ENCODE assay signal across 11 cellular contexts in the genomic region with DNA sequence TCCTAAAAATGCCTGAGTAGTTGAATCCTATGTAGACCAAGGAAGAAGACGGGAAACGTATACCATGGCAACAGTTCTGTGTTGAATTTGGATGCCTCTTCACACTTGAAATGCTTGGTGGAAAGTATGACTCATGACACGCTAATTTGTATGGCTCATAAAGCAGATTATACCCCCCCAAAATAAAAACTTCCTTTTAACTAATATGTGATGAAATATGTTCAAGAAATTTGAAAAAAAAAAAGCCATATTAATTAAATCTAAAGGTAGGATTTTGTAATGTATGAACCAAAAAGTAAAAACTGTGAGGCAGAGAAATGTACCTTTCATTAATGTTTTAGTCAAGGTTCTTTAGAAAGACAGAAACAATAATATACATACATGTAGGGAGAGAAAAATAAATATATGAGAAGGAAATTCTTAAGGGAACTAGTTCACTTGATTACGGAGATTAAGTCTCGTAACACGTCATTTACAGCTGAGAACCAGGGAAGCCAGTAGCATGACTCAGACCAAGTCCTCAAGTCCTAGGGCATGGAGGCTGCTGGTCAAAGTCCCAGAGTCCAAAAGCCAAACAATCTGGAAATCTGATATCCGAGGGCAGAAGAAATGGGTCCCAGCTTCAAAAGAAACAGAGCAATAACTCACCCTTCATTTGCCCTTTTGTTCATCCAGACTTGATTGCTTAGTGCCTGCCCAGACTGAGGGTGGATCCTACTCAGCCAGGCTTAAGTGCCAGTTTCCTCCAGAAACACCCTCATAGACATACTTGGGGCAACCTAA.
A peak's percentile ranks its signal among the peaks of the same experiment; 100 is the strongest.
DNase-seq lines count a peak whose midpoint lies in the region; ATAC-seq and TF ChIP-seq lines count a peak whose summit lies in the region.
"Had no signal": no experiment of that assay in that cellular context is flagged by ENCODE, and none has a peak within 500 bp of the region (broad histone marks: within the 10 kb centered on the region; RNA-seq: fewer than 3 reads in every experiment).

No MANE protein-coding gene starts in this region.

- TF ChIP-seq CTCF in A673 (conservative IDR thresholded peaks at IDR 0.05; ENCODE audit: low read depth, low read length) (no peak), HFF-Myc (IDR thresholded peaks at IDR 0.05; ENCODE audit: low read depth, low read length, missing control alignments) (no peak), WTC11 (IDR thresholded peaks at IDR 0.05) (no peak)

- no peaks in the 10 kb centered on the region for H3K9me3 ChIP-seq in A673 (ENCODE audit: low read depth, low read length, poor library complexity, severe bottlenecking)
- H3K9me3 ChIP-seq: tibial nerve had no signal

- no TSS peak for BruUV-seq in A673 (replicated peaks; lab: Mats Ljungman, UMichigan)

- intact Hi-C loops in A673 (cut with micrococcal nuclease; ENCODE audit: unreplicated experiment) (no loop called here), head of caudate nucleus (cut with DNase I) (no loop called here)

- H3K27ac Mint-ChIP-seq in WTC11 = peak overlapping the region; percentile 36; the same call in 1 of the 2 replicates
- H3K27ac Mint-ChIP-seq: progenitor cell of endocrine pancreas had no signal

- H3K4me1 ChIP-seq in A673 (ENCODE audit: insufficient read depth, low read length, poor library complexity, severe bottlenecking) = peaks cover 27% of the 10 kb centered on the region
- H3K4me1 ChIP-seq: tibial nerve had no signal

- H3K27ac ChIP-seq in A673 (ENCODE audit: low read depth, low read length, poor library complexity, severe bottlenecking) = peak overlapping the region; percentile 21
- H3K27ac ChIP-seq: HL-60, tibial nerve had no signal

- POLR2A ChIA-PET in A673 (lab: Charles Lee; ENCODE audit: low non-redundant PET) (no interaction called here), WTC11 (lab: Charles Lee) (no interaction called here)

- peak; percentile 83 for DNase-seq in A673 (ENCODE audit: low spot score)
- peak; percentile 37 for DNase-seq in HFF-Myc (ENCODE audit: extremely low read depth, low read depth)
- DNase-seq in WTC11 (ENCODE audit: low spot score) = no peak
- peak; percentile 9 for DNase-seq in hepatic stellate cell (ENCODE audit: low spot score)
- DNase-seq in activated CD4-positive, alpha-beta T cell treated with anti-CD3 and anti-CD28 coated beads, Interleukin-2, amount 50 U/mL, for 1 hour = no peak
- no peak for DNase-seq in head of caudate nucleus

- H3K27me3 Mint-ChIP-seq in WTC11 (ENCODE audit: low read depth) = no peaks in the 10 kb centered on the region
- H3K27me3 Mint-ChIP-seq: progenitor cell of endocrine pancreas had no signal

- H3K4me1 Mint-ChIP-seq in WTC11 = no peaks in the 10 kb centered on the region

- CTCF ChIA-PET in A673 (lab: Charles Lee) = no interaction called here
- CTCF ChIA-PET in WTC11 (lab: Charles Lee) = no interaction called here

- ATAC-seq in WTC11 (no peak), HG03469 (IDR thresholded peaks at IDR 0.05; ENCODE audit: unreplicated experiment) (no peak), HG03025 (IDR thresholded peaks at IDR 0.05; ENCODE audit: low FRiP score, unreplicated experiment) (no peak)

- no peaks in the 10 kb centered on the region for H3K27me3 ChIP-seq in A673 (replicated peaks; ENCODE audit: insufficient read depth, low read depth, low read length, poor library complexity)
- H3K27me3 ChIP-seq: tibial nerve had no signal

- H3K36me3 Mint-ChIP-seq in WTC11 = no peaks in the 10 kb centered on the region

- no peak overlapping the region for H3K4me3 ChIP-seq in A673 (ENCODE audit: low read depth, low read length, poor library complexity, severe bottlenecking)
- H3K4me3 ChIP-seq in HFF-Myc (replicated peaks; ENCODE audit: low read depth, low read length) = no peak overlapping the region
- H3K4me3 ChIP-seq: tibial nerve had no signal

- no peaks in the 10 kb centered on the region for H3K36me3 ChIP-seq in A673 (ENCODE audit: insufficient read depth, low read length, poor library complexity, severe bottlenecking)
- H3K36me3 ChIP-seq: tibial nerve had no signal

- no peaks in the 10 kb centered on the region for H3K9me3 Mint-ChIP-seq in WTC11

- no peak overlapping the region for H3K4me3 Mint-ChIP-seq in WTC11

TF ChIP-seq in WTC11, 78 proteins besides CTCF, POLR2A, EP300 and RAD21:
- no peak for TF ChIP-seq NR2C2 (CRISPR knock-in tag; IDR thresholded peaks at IDR 0.05)
TF ChIP-seq in WTC11: peak in this region for 0.

Comparison
In these comparisons a context has a peak if more than half of its experiments do, and no peak if none do; other contexts are left out.
1. DNase-seq: peak in A673 (single experiment), HFF-Myc (single experiment) and hepatic stellate cell (single experiment); none in WTC11 (single experiment), activated CD4-positive, alpha-beta T cell treated with anti-CD3 and anti-CD28 coated beads, Interleukin-2, amount 50 U/mL, for 1 hour (single experiment) and head of caudate nucleus (0 of 42).